ENCODE assay signal across 16 cellular contexts in genomic region chr6:11791354-11792107, GRCh38. TPM values are rescaled to one million over a fixed set of nuclear protein-coding genes. Genes with fewer than 3 reads are reported as not detected.
DNase-seq lines count a peak whose midpoint lies in the region; ATAC-seq and TF ChIP-seq lines count a peak whose summit lies in the region.
"Had no signal": no experiment of that assay in that cellular context is flagged by ENCODE, and none has a peak within 500 bp of the region (broad histone marks: within the 10 kb centered on the region; RNA-seq: fewer than 3 reads in every experiment).

No MANE protein-coding gene starts in this region.

- no peaks in the 10 kb centered on the region for H3K4me1 Mint-ChIP-seq in natural killer cell treated with Interleukin-12 subunit alpha and Interleukin-12 subunit beta and Interleukin-15 and Interleukin-18, amount 100 ng/mL, for 72 hours (ENCODE audit: low read depth in 2 of 2)
- H3K4me1 Mint-ChIP-seq in natural killer cell = no peaks in the 10 kb centered on the region
- H3K4me1 Mint-ChIP-seq in effector memory CD8-positive, alpha-beta T cell (ENCODE audit: low read depth in 2 of 2) = no peaks in the 10 kb centered on the region
- H3K4me1 Mint-ChIP-seq: activated B cell treated with CpG ODN at 0.5 μM for 24 hours; activated naive CD8-positive, alpha-beta T cell treated with anti-CD3 and anti-CD28 coated beads, Interleukin-2, amount 10 ng/mL, durations not matched to agents 7 days and 5 days had no signal

- H3K27ac ChIP-seq in HUES6 (ENCODE audit: low read depth, low read length) = 0 out of 2 replicates have a peak overlapping the region, but pooled peaks have one; percentile 32
- H3K27ac ChIP-seq: brain microvascular endothelial cell, epithelial cell of prostate, left ventricle myocardium inferior, uterus had no signal

- H3K4me3 ChIP-seq in HUES6 (ENCODE audit: low read depth, low read length) = no peak overlapping the region
- H3K4me3 ChIP-seq: left ventricle myocardium inferior, uterus had no signal

- no peak for TF ChIP-seq CTCF in natural killer cell (IDR thresholded peaks at IDR 0.05)

- H3K36me3 Mint-ChIP-seq in natural killer cell treated with Interleukin-12 subunit alpha and Interleukin-12 subunit beta and Interleukin-15 and Interleukin-18, amount 100 ng/mL, for 72 hours = peaks cover 6% of the 10 kb centered on the region
- H3K36me3 Mint-ChIP-seq in natural killer cell = peaks cover 10% of the 10 kb centered on the region
- no peaks in the 10 kb centered on the region for H3K36me3 Mint-ChIP-seq in effector memory CD8-positive, alpha-beta T cell (ENCODE audit: insufficient read depth)

- H3K9me3 ChIP-seq in HUES6 (ENCODE audit: control insufficient read depth, insufficient read depth, low read depth, low read length) = no peaks in the 10 kb centered on the region
- H3K9me3 ChIP-seq: uterus had no signal

- H3K9me3 Mint-ChIP-seq in natural killer cell treated with Interleukin-12 subunit alpha and Interleukin-12 subunit beta and Interleukin-15 and Interleukin-18, amount 100 ng/mL, for 72 hours = no peaks in the 10 kb centered on the region
- peaks cover 0 to 3% of the 10 kb centered on the region in 2 donors for H3K9me3 Mint-ChIP-seq in natural killer cell
- H3K9me3 Mint-ChIP-seq in effector memory CD8-positive, alpha-beta T cell = no peaks in the 10 kb centered on the region

- H3K36me3 ChIP-seq in HUES6 (ENCODE audit: control insufficient read depth, insufficient read depth, low read length) = no peaks in the 10 kb centered on the region
- H3K36me3 ChIP-seq: brain microvascular endothelial cell, left ventricle myocardium inferior, uterus had no signal

- H3K4me3 Mint-ChIP-seq in natural killer cell treated with Interleukin-12 subunit alpha and Interleukin-12 subunit beta and Interleukin-15 and Interleukin-18, amount 100 ng/mL, for 72 hours = no peak overlapping the region
- H3K4me3 Mint-ChIP-seq in natural killer cell = no peak overlapping the region
- H3K4me3 Mint-ChIP-seq in effector memory CD8-positive, alpha-beta T cell = no peak overlapping the region
- H3K4me3 Mint-ChIP-seq: activated B cell treated with CpG ODN at 0.5 μM for 24 hours; activated naive CD8-positive, alpha-beta T cell treated with anti-CD3 and anti-CD28 coated beads, Interleukin-2, amount 10 ng/mL, durations not matched to agents 7 days and 5 days had no signal

- no peaks in the 10 kb centered on the region for H3K27me3 Mint-ChIP-seq in natural killer cell treated with Interleukin-12 subunit alpha and Interleukin-12 subunit beta and Interleukin-15 and Interleukin-18, amount 100 ng/mL, for 72 hours
- peaks cover 0 to 4% of the 10 kb centered on the region in 2 donors for H3K27me3 Mint-ChIP-seq in natural killer cell (ENCODE audit: low read depth in 2 of 2)
- H3K27me3 Mint-ChIP-seq in effector memory CD8-positive, alpha-beta T cell = no peaks in the 10 kb centered on the region
- H3K27me3 Mint-ChIP-seq: activated naive CD8-positive, alpha-beta T cell treated with anti-CD3 and anti-CD28 coated beads, Interleukin-2, amount 10 ng/mL, durations not matched to agents 7 days and 5 days had no signal

- no peak overlapping the region for H3K27ac Mint-ChIP-seq in natural killer cell treated with Interleukin-12 subunit alpha and Interleukin-12 subunit beta and Interleukin-15 and Interleukin-18, amount 100 ng/mL, for 72 hours
- no peak overlapping the region for H3K27ac Mint-ChIP-seq in natural killer cell
- H3K27ac Mint-ChIP-seq in effector memory CD8-positive, alpha-beta T cell = no peak overlapping the region
- H3K27ac Mint-ChIP-seq: activated B cell treated with CpG ODN at 0.5 μM for 24 hours; activated naive CD8-positive, alpha-beta T cell treated with anti-CD3 and anti-CD28 coated beads, Interleukin-2, amount 10 ng/mL, durations not matched to agents 7 days and 5 days had no signal

- H3K4me1 ChIP-seq in HUES6 (ENCODE audit: control insufficient read depth, insufficient read depth, low read length) = peaks cover 23% of the 10 kb centered on the region
- H3K4me1 ChIP-seq: left ventricle myocardium inferior, uterus had no signal

- intact Hi-C loops in natural killer cell (cut with micrococcal nuclease) = no loop called here

- DNase-seq in natural killer cell treated with Interleukin-12 subunit alpha and Interleukin-12 subunit beta and Interleukin-15 and Interleukin-18, amount 100 ng/mL, for 72 hours (ENCODE audit: low spot score) = no peak
- DNase-seq in natural killer cell (no peak), GM19238 (ENCODE audit: insufficient read length, low spot score) (no peak), midbrain (lab: John Stamatoyannopoulos, UW) (no peak)
- DNase-seq in effector memory CD8-positive, alpha-beta T cell = peak in 2 of 3 experiments; percentile 5 to 10
- DNase-seq in stimulated activated CD8-positive, alpha-beta memory T cell treated with anti-CD3 and anti-CD28 coated beads, Interleukin-4, amount 100 ng/mL, for 48 hours = peak; percentile 34
- DNase-seq: activated B cell treated with CpG ODN at 0.5 μM for 24 hours; activated naive CD8-positive, alpha-beta T cell treated with anti-CD3 and anti-CD28 coated beads, Interleukin-2, amount 10 ng/mL, durations not matched to agents 7 days and 5 days; brain microvascular endothelial cell; cortex of kidney; left ventricle myocardium inferior; nucleus accumbens; OCI-M1; uterus had no signal

- H3K27me3 ChIP-seq in HUES6 (ENCODE audit: control insufficient read depth, insufficient read depth, low read length) = no peaks in the 10 kb centered on the region
- H3K27me3 ChIP-seq: brain microvascular endothelial cell, uterus had no signal

- peak; percentile 61 to 77 for ATAC-seq in natural killer cell treated with Interleukin-12 subunit alpha and Interleukin-12 subunit beta and Interleukin-15 and Interleukin-18, amount 100 ng/mL, for 72 hours
- ATAC-seq in natural killer cell = no peak
- ATAC-seq in effector memory CD8-positive, alpha-beta T cell (replicated peaks) = peak; percentile 88

- no peak overlapping the region for H3K9ac ChIP-seq in HUES6 (ENCODE audit: low read length)

RNA-seq across cellular contexts. Expression of gene ADTRP, which starts 12.9 kb away (rescaled TPM):
- 1 to 10 TPM in 1 of 2 donors, not detected in 1; 1.0 TPM for total RNA-seq in natural killer cell treated with Interleukin-12 subunit alpha and Interleukin-12 subunit beta and Interleukin-15 and Interleukin-18, amount 100 ng/mL, for 72 hours
- 1 to 10 TPM in 2 of 3 donors, not detected in 1; 1.1 to 1.5 TPM for total RNA-seq in natural killer cell
- total RNA-seq: uterus had no signal

Comparison
In these comparisons a context has a peak if more than half of its experiments do, and no peak if none do; other contexts are left out.
1. ATAC-seq: peak in natural killer cell treated with Interleukin-12 subunit alpha and Interleukin-12 subunit beta and Interleukin-15 and Interleukin-18, amount 100 ng/mL, for 72 hours (2 of 2) and effector memory CD8-positive, alpha-beta T cell (single experiment); none in natural killer cell (0 of 3).
2. DNase-seq: peak in effector memory CD8-positive, alpha-beta T cell (2 of 3) and stimulated activated CD8-positive, alpha-beta memory T cell treated with anti-CD3 and anti-CD28 coated beads, Interleukin-4, amount 100 ng/mL, for 48 hours (single experiment); none in natural killer cell treated with Interleukin-12 subunit alpha and Interleukin-12 subunit beta and Interleukin-15 and Interleukin-18, amount 100 ng/mL, for 72 hours (single experiment), natural killer cell (single experiment), GM19238 (single experiment) and midbrain (single experiment).